Comparison of ENCODE assay signal across 30 cellular contexts in genomic region chr15:69293741-69294615, GRCh38. TPM values are rescaled to one million over a fixed set of nuclear protein-coding genes. Genes with fewer than 3 reads are reported as not detected.
"Had no signal": no experiment of that assay in that cellular context is flagged by ENCODE, and none has a peak within 500 bp of the region (broad histone marks: within the 10 kb centered on the region; RNA-seq: fewer than 3 reads in every experiment).

No MANE protein-coding gene starts in this region.

- H3K4me1 Mint-ChIP-seq: activated CD4-positive, alpha-beta T cell treated with anti-CD3 and anti-CD28 coated beads for 36 hours; activated CD4-positive, alpha-beta T cell treated with anti-CD3 and anti-CD28 coated beads, Interleukin-2, amount 10 ng/mL, durations not matched to agents 24 days and 14 days; activated CD8-positive, alpha-beta memory T cell treated with anti-CD3 and anti-CD28 coated beads, Interleukin-2, amount 10 ng/mL, durations not matched to agents 7 days and 5 days had no signal

- H3K36me3 Mint-ChIP-seq: activated CD4-positive, alpha-beta memory T cell treated with anti-CD3 and anti-CD28 coated beads for 36 hours; activated CD8-positive, alpha-beta memory T cell treated with anti-CD3 and anti-CD28 coated beads, Interleukin-2, amount 10 ng/mL, durations not matched to agents 7 days and 5 days; activated naive CD8-positive, alpha-beta T cell had no signal

- H3K27ac ChIP-seq: brain microvascular endothelial cell, esophagus muscularis mucosa, foreskin keratinocyte, gastrocnemius medialis had no signal

- H3K27ac Mint-ChIP-seq: activated CD4-positive, alpha-beta memory T cell treated with anti-CD3 and anti-CD28 coated beads for 36 hours; activated CD4-positive, alpha-beta T cell treated with anti-CD3 and anti-CD28 coated beads for 36 hours; activated CD4-positive, alpha-beta T cell treated with anti-CD3 and anti-CD28 coated beads, Interleukin-2, amount 10 ng/mL, durations not matched to agents 24 days and 14 days; activated CD8-positive, alpha-beta memory T cell treated with anti-CD3 and anti-CD28 coated beads, Interleukin-2, amount 10 ng/mL, durations not matched to agents 7 days and 5 days; activated CD8-positive, alpha-beta T cell treated with anti-CD3 and anti-CD28 coated beads, Interleukin-2, amount 10 ng/mL, durations not matched to agents 7 days and 5 days; activated naive CD8-positive, alpha-beta T cell; activated T-helper 1 cell treated with anti-CD3 and anti-CD28 coated beads, Interleukin-12 subunit alpha, Interleukin-12 subunit beta, Interleukin-2, Interleukin-4 antibody, amounts not matched to agents 30 ng/mL and 10 ng/mL and 1 ng/mL, durations not matched to agents 14 hours and 24 hours and 36 hours; activated T-helper 2 cell treated with anti-CD3 and anti-CD28 coated beads, Interferon-gamma antibody, Interleukin-2, Interleukin-4, amounts not matched to agents 10 μg/mL and 5 μg/mL and 100 μg/mL, durations not matched to agents 14 hours and 24 hours and 36 hours; effector memory CD8-positive, alpha-beta T cell had no signal

- ATAC-seq: activated CD4-positive, alpha-beta T cell treated with anti-CD3 and anti-CD28 coated beads for 36 hours; activated CD8-positive, alpha-beta memory T cell treated with anti-CD3 and anti-CD28 coated beads, Interleukin-2, amount 10 ng/mL, durations not matched to agents 7 days and 5 days; activated CD8-positive, alpha-beta T cell treated with anti-CD3 and anti-CD28 coated beads, Interleukin-2, amount 10 ng/mL, durations not matched to agents 7 days and 5 days; effector memory CD8-positive, alpha-beta T cell; foreskin keratinocyte; gastrocnemius medialis had no signal

- H3K4me1 ChIP-seq: gastrocnemius medialis had no signal

- H3K27me3 ChIP-seq: brain microvascular endothelial cell had no signal

- H3K36me3 ChIP-seq: brain microvascular endothelial cell, esophagus muscularis mucosa, gastrocnemius medialis had no signal

- H3K4me3 Mint-ChIP-seq: activated CD4-positive, alpha-beta memory T cell treated with anti-CD3 and anti-CD28 coated beads for 36 hours; activated CD4-positive, alpha-beta T cell treated with anti-CD3 and anti-CD28 coated beads for 36 hours; activated CD4-positive, alpha-beta T cell treated with anti-CD3 and anti-CD28 coated beads, Interleukin-2, amount 10 ng/mL, durations not matched to agents 24 days and 14 days; activated CD8-positive, alpha-beta memory T cell treated with anti-CD3 and anti-CD28 coated beads, Interleukin-2, amount 10 ng/mL, durations not matched to agents 7 days and 5 days; activated CD8-positive, alpha-beta T cell treated with anti-CD3 and anti-CD28 coated beads, Interleukin-2, amount 10 ng/mL, durations not matched to agents 7 days and 5 days; activated naive CD8-positive, alpha-beta T cell; activated T-helper 1 cell treated with anti-CD3 and anti-CD28 coated beads, Interleukin-12 subunit alpha, Interleukin-12 subunit beta, Interleukin-2, Interleukin-4 antibody, amounts not matched to agents 30 ng/mL and 10 ng/mL and 1 ng/mL, durations not matched to agents 14 hours and 24 hours and 36 hours; effector memory CD8-positive, alpha-beta T cell had no signal

- DNase-seq: activated CD4-positive, alpha-beta memory T cell treated with anti-CD3 and anti-CD28 coated beads for 36 hours; activated CD4-positive, alpha-beta T cell treated with anti-CD3 and anti-CD28 coated beads for 36 hours; activated CD4-positive, alpha-beta T cell treated with anti-CD3 and anti-CD28 coated beads, Interleukin-2, amount 10 ng/mL, durations not matched to agents 24 days and 14 days; activated CD4-positive, CD25-positive, alpha-beta regulatory T cell; activated CD4-positive, CD25-positive, alpha-beta regulatory T cell treated with anti-CD3 and anti-CD28 coated beads, Interleukin-2, amount 50 U/mL, for 72 hours; activated CD8-positive, alpha-beta memory T cell treated with anti-CD3 and anti-CD28 coated beads, Interleukin-2, amount 10 ng/mL, durations not matched to agents 7 days and 5 days; activated CD8-positive, alpha-beta memory T cell treated with anti-CD3 and anti-CD28 coated beads, Interleukin-2, amount 50 U/mL, for 4 hours; activated CD8-positive, alpha-beta T cell treated with anti-CD3 and anti-CD28 coated beads, Interleukin-2, amount 10 ng/mL, durations not matched to agents 7 days and 5 days; activated gamma-delta T cell treated with Interleukin-2 at 50 U/mL for 16 hours; activated naive CD4-positive, alpha-beta T cell treated with anti-CD3 and anti-CD28 coated beads, Interleukin-2, amount 50 U/mL, for 16 hours; activated naive CD4-positive, alpha-beta T cell treated with Interleukin-2 at 50 U/mL for 16 hours; activated T-cell treated with anti-CD3 and anti-CD28 coated beads, Interleukin-2, amount 50 U/mL, for 1 hour; activated T-cell treated with anti-CD3 and anti-CD28 coated beads, Interleukin-2, amount 50 U/mL, for 48 hours; amniotic stem cell; anterior cingulate cortex; brain microvascular endothelial cell; caudate nucleus; cortex of kidney; dermis blood vessel endothelial cell; effector CD4-positive, alpha-beta T cell; effector memory CD8-positive, alpha-beta T cell; erythroblast; foreskin keratinocyte; gastrocnemius medialis; T-helper 2 cell had no signal

- H3K9me3 Mint-ChIP-seq: activated CD4-positive, alpha-beta memory T cell treated with anti-CD3 and anti-CD28 coated beads for 36 hours; activated CD4-positive, alpha-beta T cell treated with anti-CD3 and anti-CD28 coated beads, Interleukin-2, amount 10 ng/mL, durations not matched to agents 24 days and 14 days; activated T-helper 1 cell treated with anti-CD3 and anti-CD28 coated beads, Interleukin-12 subunit alpha, Interleukin-12 subunit beta, Interleukin-2, Interleukin-4 antibody, amounts not matched to agents 30 ng/mL and 10 ng/mL and 1 ng/mL, durations not matched to agents 14 hours and 24 hours and 36 hours; activated T-helper 2 cell treated with anti-CD3 and anti-CD28 coated beads, Interferon-gamma antibody, Interleukin-2, Interleukin-4, amounts not matched to agents 10 μg/mL and 5 μg/mL and 100 μg/mL, durations not matched to agents 14 hours and 24 hours and 36 hours; effector memory CD8-positive, alpha-beta T cell had no signal

- H3K9me3 ChIP-seq: esophagus muscularis mucosa, gastrocnemius medialis had no signal

- H3K4me3 ChIP-seq: esophagus muscularis mucosa, gastrocnemius medialis had no signal

RNA-seq across cellular contexts. Expression of gene PAQR5, which starts 4.7 kb away (rescaled TPM):
- total RNA-seq: activated CD4-positive, alpha-beta T cell treated with anti-CD3 and anti-CD28 coated beads, Interleukin-2, amount 10 ng/mL, durations not matched to agents 24 days and 14 days; activated CD8-positive, alpha-beta memory T cell treated with anti-CD3 and anti-CD28 coated beads, Interleukin-2, amount 10 ng/mL, durations not matched to agents 7 days and 5 days; activated CD8-positive, alpha-beta T cell treated with anti-CD3 and anti-CD28 coated beads, Interleukin-2, amount 10 ng/mL, durations not matched to agents 7 days and 5 days; activated T-helper 1 cell treated with anti-CD3 and anti-CD28 coated beads, Interleukin-12 subunit alpha, Interleukin-12 subunit beta, Interleukin-2, Interleukin-4 antibody, amounts not matched to agents 30 ng/mL and 10 ng/mL and 1 ng/mL, durations not matched to agents 14 hours and 24 hours and 36 hours; activated T-helper 2 cell treated with anti-CD3 and anti-CD28 coated beads, Interferon-gamma antibody, Interleukin-2, Interleukin-4, amounts not matched to agents 10 μg/mL and 5 μg/mL and 100 μg/mL, durations not matched to agents 14 hours and 24 hours and 36 hours; dermis blood vessel endothelial cell; T-helper 1 cell treated with Interleukin-12 subunit alpha and Interleukin-12 subunit beta and Interleukin-4 antibody, amounts not matched to agents 30 ng/mL and 1 ng/mL, for 36 hours had no signal
- polyA plus RNA-seq: foreskin keratinocyte had no signal
